8 cellular contexts compared by ENCODE assay signal in the genomic region with DNA sequence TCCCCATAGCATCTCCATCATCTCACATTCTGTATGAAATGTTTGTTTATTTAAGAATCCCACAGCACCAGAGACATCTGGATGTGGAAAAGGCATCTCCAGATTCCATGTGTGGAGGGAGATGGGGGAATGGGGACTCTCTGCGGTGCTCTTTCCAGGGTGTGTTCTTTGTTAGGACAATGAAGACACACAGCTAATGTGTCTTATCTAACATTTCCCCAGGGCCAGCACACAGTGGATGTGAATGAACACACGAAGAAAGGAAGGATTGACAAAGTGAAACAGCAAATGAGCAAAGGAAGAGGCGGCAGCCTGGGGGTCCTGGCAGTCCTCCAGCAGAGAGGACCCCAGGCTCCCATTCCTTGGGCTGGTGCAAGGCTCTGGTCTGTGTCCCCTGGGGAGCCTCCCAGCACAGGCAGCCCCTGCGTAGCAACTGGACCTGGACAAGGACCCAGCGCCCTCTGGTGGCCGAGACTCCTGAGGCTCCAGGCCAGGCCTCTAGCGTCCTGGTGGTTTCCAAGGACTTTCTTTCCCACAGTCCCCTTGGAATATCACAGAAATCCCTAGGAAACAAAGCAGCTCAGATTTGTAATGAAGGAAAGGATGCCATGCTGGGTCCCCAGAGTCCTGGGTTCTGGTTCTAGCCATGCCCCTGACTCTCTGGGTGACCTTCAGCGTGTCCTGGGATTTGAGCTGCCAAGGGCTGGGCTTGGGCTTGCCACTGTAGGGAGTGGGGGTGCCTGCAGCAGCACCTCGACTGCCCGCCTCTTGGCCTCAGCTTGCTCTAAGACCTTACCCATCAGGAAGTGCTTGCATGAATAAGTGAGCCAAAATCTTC. TPM values are rescaled to one million over a fixed set of nuclear protein-coding genes. Genes with fewer than 3 reads are reported as not detected.
DNase-seq lines count a peak whose midpoint lies in the region; ATAC-seq and TF ChIP-seq lines count a peak whose summit lies in the region.

No MANE protein-coding gene starts in this region.

- TF ChIP-seq RAD21 in liver (IDR thresholded peaks at IDR 0.05), result peak; percentile 84 to 89

- peaks cover 35% of the 10 kb centered on the region for H3K36me3 ChIP-seq in BLaER1
- H3K36me3 ChIP-seq in liver (ENCODE audit: control insufficient read depth in 4 of 4, insufficient read depth in 3 of 4, low read depth in 1 of 4, low read length in 3 of 4), result no peaks in the 10 kb centered on the region

- H3K4me2 ChIP-seq in BLaER1 (peak overlapping the region; percentile 98), H9 (ENCODE audit: insufficient read depth, insufficient read length, low read length) (no peak overlapping the region)

- no peak overlapping the region for H3K56ac ChIP-seq in H9 (ENCODE audit: insufficient read length, low read depth, low read length)

- H2BK5ac ChIP-seq in H9 (ENCODE audit: insufficient read length, low read length), result no peak overlapping the region

- no peaks in the 10 kb centered on the region for H3K79me1 ChIP-seq in H9 (ENCODE audit: insufficient read depth, low read depth, low read length, poor library complexity, severe bottlenecking)

- peak; percentile 94 for DNase-seq in H9
- DNase-seq in NCI-H446 (lab: John Stamatoyannopoulos, UW), result peak; percentile 52 to 86
- peak; percentile 90 for DNase-seq in activated CD4-positive, alpha-beta T cell treated with anti-CD3 and anti-CD28 coated beads for 48 hours
- DNase-seq in cerebellum (ENCODE audit: low spot score), result peak; percentile 86
- peak; percentile 80 to 89 for DNase-seq in stimulated activated CD4-positive, alpha-beta T cell treated with anti-CD3 and anti-CD28 coated beads, Interleukin-4, amount 100 ng/mL, for 48 hours (ENCODE audit: low read depth in 2 of 2)

- H3K27ac ChIP-seq in BLaER1 (peak overlapping the region; percentile 72), H9 (ENCODE audit: insufficient read length, low read depth, low read length) (no peak overlapping the region), liver (ENCODE audit: low read depth in 1 of 2, low read length in 2 of 2) (no peak overlapping the region)

- H4K20me1 ChIP-seq in BLaER1 (peaks cover 63% of the 10 kb centered on the region), H9 (ENCODE audit: control insufficient read depth, insufficient read depth, insufficient read length) (no peaks in the 10 kb centered on the region)

- no peaks in the 10 kb centered on the region for H3K79me2 ChIP-seq in H9 (ENCODE audit: insufficient read depth, low read length)

- peaks cover 89% of the 10 kb centered on the region for H3K4me1 ChIP-seq in BLaER1
- peaks cover 2% of the 10 kb centered on the region; the same call in 1 of the 2 replicates for H3K4me1 ChIP-seq in H9 (ENCODE audit: insufficient read depth, low read length)
- H3K4me1 ChIP-seq in liver (ENCODE audit: control insufficient read depth in 4 of 4, insufficient read depth in 4 of 4, low read length in 3 of 4), result peaks cover 0 to 13% (median 8%) of the 10 kb centered on the region in 4 donors

- no peak overlapping the region for H3K4ac ChIP-seq in H9 (ENCODE audit: low read depth, low read length)

- no peaks in the 10 kb centered on the region for H3K9me3 ChIP-seq in BLaER1
- no peaks in the 10 kb centered on the region for H3K9me3 ChIP-seq in H9 (ENCODE audit: control insufficient read depth, low read depth, low read length)
- H3K9me3 ChIP-seq in liver (ENCODE audit: control insufficient read depth in 4 of 4, low read length in 3 of 4), result no peaks in the 10 kb centered on the region

- H2AK5ac ChIP-seq in H9 (ENCODE audit: insufficient read length, low read length), result no peak overlapping the region

- H3K27ac Mint-ChIP-seq in H9, result no peak overlapping the region

- H3K23me2 ChIP-seq in H9 (ENCODE audit: insufficient read length, low read depth, low read length, poor library complexity, severe bottlenecking), result peaks cover 4% of the 10 kb centered on the region

- H3T11ph ChIP-seq in H9 (ENCODE audit: low read length), result no peak overlapping the region

- TF ChIP-seq CTCF in H9 (conservative IDR thresholded peaks at IDR 0.05), result peak; percentile 99
- peak; percentile 89 for TF ChIP-seq CTCF in liver (IDR thresholded peaks at IDR 0.05; ENCODE audit: low read depth, low read length, missing input control)

- no peak overlapping the region for H3K18ac ChIP-seq in H9 (ENCODE audit: insufficient read length, low read depth, low read length)

- H3K27me3 ChIP-seq in BLaER1, result no peaks in the 10 kb centered on the region
- H3K27me3 ChIP-seq in H9 (ENCODE audit: insufficient read depth, low read length), result no peaks in the 10 kb centered on the region; the same call in 1 of the 2 replicates
- H3K27me3 ChIP-seq in liver (ENCODE audit: control insufficient read depth in 4 of 4, insufficient read depth in 4 of 4, low read length in 3 of 4), result no peaks in the 10 kb centered on the region

- no peak overlapping the region for H2BK15ac ChIP-seq in H9 (ENCODE audit: low read depth, low read length)

- no peak overlapping the region for H2BK12ac ChIP-seq in H9 (ENCODE audit: insufficient read length, low read depth, low read length)

- H4K5ac ChIP-seq in H9 (ENCODE audit: insufficient read length, low read depth, low read length), result no peak overlapping the region

- H4K91ac ChIP-seq in H9 (ENCODE audit: insufficient read length, low read depth, low read length), result no peak overlapping the region

- H3K9ac ChIP-seq in BLaER1, result peak overlapping the region; percentile 71
- no peak overlapping the region for H3K9ac ChIP-seq in H9 (ENCODE audit: extremely low read depth, insufficient read length, low read length)
- no peak overlapping the region for H3K9ac ChIP-seq in liver (ENCODE audit: low read depth in 1 of 2, low read length in 2 of 2)

- H3K14ac ChIP-seq in H9 (ENCODE audit: insufficient read depth, low read length), result no peak overlapping the region

- no peak overlapping the region for H2BK20ac ChIP-seq in H9 (ENCODE audit: low read depth, low read length, poor library complexity, severe bottlenecking)

- H2AFZ ChIP-seq in H9 (ENCODE audit: low read length), result no peak overlapping the region

- peaks cover 26 to 36% of the 10 kb centered on the region in 2 experiments for H3K4me1 Mint-ChIP-seq in H9

- peaks cover 0 to 4% (median 0%) of the 10 kb centered on the region in 3 experiments; a peak in 2 of 7 replicates for H3K36me3 Mint-ChIP-seq in H9 (ENCODE audit: insufficient read depth in 1 of 3, low read depth in 3 of 3)

- no peak overlapping the region for H3K4me3 ChIP-seq in BLaER1
- H3K4me3 ChIP-seq in liver (ENCODE audit: low read depth in 1 of 3, low read length in 3 of 3), result no peak overlapping the region

- H2BK120ac ChIP-seq in H9 (ENCODE audit: low read depth, low read length, poor library complexity, severe bottlenecking), result no peak overlapping the region

- H3K23ac ChIP-seq in H9 (ENCODE audit: insufficient read length, low read depth, low read length), result no peak overlapping the region

- ATAC-seq in HG03520 (IDR thresholded peaks at IDR 0.05; ENCODE audit: unreplicated experiment), result no peak

- no peak overlapping the region for H4K8ac ChIP-seq in H9 (replicated peaks; ENCODE audit: insufficient read length, low read depth, low read length)

- no CpG with 5 or more reads among the region's 10 CpGs for WGBS in H9 (ENCODE audit: extremely low coverage, insufficient read length, low lambda C conversion rate)
- 23% methylated on average over 10 of the region's 10 CpGs for WGBS in liver

- H3K4me3 Mint-ChIP-seq in H9, result no peak overlapping the region

- no peaks in the 10 kb centered on the region for H3K9me3 Mint-ChIP-seq in H9

- H3K27me3 Mint-ChIP-seq in H9 (ENCODE audit: low read depth), result peaks cover 29% of the 10 kb centered on the region

TF ChIP-seq in liver, 16 proteins besides CTCF, POLR2A, EP300 and RAD21:
- no peak for TF ChIP-seq JUND (IDR thresholded peaks at IDR 0.05)
- TF ChIP-seq GABPA (IDR thresholded peaks at IDR 0.05 in 1 of 2, conservative IDR thresholded peaks at IDR 0.05 in 1 of 2), result no peak
- no peak for TF ChIP-seq HNF4G (IDR thresholded peaks at IDR 0.05)
- TF ChIP-seq RXRA (IDR thresholded peaks at IDR 0.05), result no peak
- TF ChIP-seq YY1 (IDR thresholded peaks at IDR 0.05), result no peak

RNA-seq across cellular contexts. Expression of a gene that starts 3.5 kb away (rescaled TPM):
- total RNA-seq in H9 (2021) (134 and 137 TPM in 2 replicates), cerebellum (10.4 TPM), liver (10 to 100 TPM in 1 of 2 donors, 1 to 10 TPM in 1; 7.0 to 36.0 TPM)
- 1 to 10 TPM; 5.5 to 10.0 TPM for polyA plus RNA-seq in liver

RNA-seq across cellular contexts. Expression of a gene that starts 8.7 kb away (rescaled TPM):
- total RNA-seq in H9 (2021), result 15.9 and 16.4 TPM in 2 replicates
- 6.4 TPM for total RNA-seq in cerebellum
- total RNA-seq in liver, result 10 to 100 TPM; 10.2 to 19.2 TPM
- polyA plus RNA-seq in liver, result 1 to 10 TPM; 1.7 to 2.9 TPM

RNA-seq across cellular contexts. Expression of a gene that starts 15.9 kb away (rescaled TPM):
- total RNA-seq in H9 (2021) (125 and 133 TPM in 2 replicates), cerebellum (50.5 TPM), liver (10 to 100 TPM; 42.4 to 58.5 TPM)
- 10 to 100 TPM; 20.4 to 48.7 TPM for polyA plus RNA-seq in liver

RNA-seq across cellular contexts. Expression of a gene that starts 27.5 kb away (rescaled TPM):
- total RNA-seq in H9 (2021) (339 and 340 TPM in 2 replicates), cerebellum (139 TPM), liver (1 to 10 TPM; 2.3 to 4.9 TPM)
- polyA plus RNA-seq in liver, result 1 to 10 TPM; 1.5 to 1.8 TPM

RNA-seq across cellular contexts. Expression of a gene that starts 53.5 kb away (rescaled TPM):
- 65.0 and 71.5 TPM in 2 replicates for total RNA-seq in H9 (2021)
- total RNA-seq in cerebellum, result 35.9 TPM
- 10 to 100 TPM; 14.3 to 31.8 TPM for total RNA-seq in liver
- 10 to 100 TPM; 15.5 to 16.2 TPM for polyA plus RNA-seq in liver
